In genomic region chrX:76796311-76796710, GRCh38 we compare ENCODE assay signal across 19 cellular contexts.
DNase-seq lines count a peak whose midpoint lies in the region; ATAC-seq, FAIRE-seq and TF ChIP-seq lines count a peak whose summit lies in the region.
"Had no signal": no experiment of that assay in that cellular context is flagged by ENCODE, and none has a peak within 500 bp of the region (broad histone marks: within the 10 kb centered on the region; RNA-seq: fewer than 3 reads in every experiment).

No MANE protein-coding gene starts in this region.

- no peaks in the 10 kb centered on the region for H3K4me1 Mint-ChIP-seq in GM23338
- H3K4me1 Mint-ChIP-seq: CD4-positive, CD25-positive, alpha-beta regulatory T cell had no signal

- intact Hi-C loops in mucosa of descending colon (cut with DNase I, micrococcal nuclease) = no loop called here
- intact Hi-C loops in gastrocnemius medialis (cut with DNase I; ENCODE audit: low total_unique reads) = no loop called here

- TF ChIP-seq RAD21 in A549 (conservative IDR thresholded peaks at IDR 0.05 in 1 of 2, IDR thresholded peaks at IDR 0.05 in 1 of 2) = no peak

- POLR2A ChIA-PET in A549 (lab: Yijun Ruan, JAX) = no interaction called here

- H3K9me3 Mint-ChIP-seq in GM23338 = peaks cover 42% of the 10 kb centered on the region

- FAIRE-seq in A549 (lab: Jason Lieb, UNC) = no peak
- FAIRE-seq: G401.6, GM12892, K562 had no signal

- no peak overlapping the region for H3K27ac Mint-ChIP-seq in GM23338
- H3K27ac Mint-ChIP-seq: CD4-positive, CD25-positive, alpha-beta regulatory T cell had no signal

- CTCF ChIA-PET in A549 (lab: Yijun Ruan, JAX) = no interaction called here

- H3K9me2 ChIP-seq in GM23338 (ENCODE audit: insufficient read depth) = no peaks in the 10 kb centered on the region

- H3K4me3 ChIP-seq in A549 (no peak overlapping the region), GM23338 (no peak overlapping the region), mucosa of descending colon (no peak overlapping the region), gastrocnemius medialis (no peak overlapping the region)
- H3K4me3 ChIP-seq: HAP-1, K562, SK-N-MC had no signal

- H3K36me3 ChIP-seq in GM23338 (ENCODE audit: insufficient read depth) (no peaks in the 10 kb centered on the region), mucosa of descending colon (ENCODE audit: low read depth) (no peaks in the 10 kb centered on the region), gastrocnemius medialis (no peaks in the 10 kb centered on the region)
- H3K36me3 ChIP-seq: HAP-1 had no signal

- peaks cover 1% of the 10 kb centered on the region for H3K27me3 Mint-ChIP-seq in GM23338 (ENCODE audit: insufficient read depth, low read depth, poor library complexity)
- H3K27me3 Mint-ChIP-seq: CD4-positive, CD25-positive, alpha-beta regulatory T cell had no signal

- H3K36me3 Mint-ChIP-seq in GM23338 (ENCODE audit: low read depth) = no peaks in the 10 kb centered on the region
- H3K36me3 Mint-ChIP-seq: CD4-positive, CD25-positive, alpha-beta regulatory T cell had no signal

- H3K27me3 ChIP-seq in GM23338 (ENCODE audit: insufficient read depth) = no peaks in the 10 kb centered on the region
- no peaks in the 10 kb centered on the region for H3K27me3 ChIP-seq in gastrocnemius medialis

- no peak for ATAC-seq in A549
- no peak for ATAC-seq in GM23338
- ATAC-seq in mucosa of descending colon = no peak
- ATAC-seq in gastrocnemius medialis = no peak
- ATAC-seq: K562 had no signal

- TF ChIP-seq POLR2A in A549 (IDR thresholded peaks at IDR 0.05; ENCODE audit: low read length) (no peak), gastrocnemius medialis (IDR thresholded peaks at IDR 0.05) (no peak)

- in situ Hi-C loops in gastrocnemius medialis (cut with MboI; ENCODE audit: low sequenced_read_pairs in 4 of 4) = no loop called here

- H3K4me2 ChIP-seq in A549 = no peak overlapping the region
- H3K4me2 ChIP-seq in GM23338 = no peak overlapping the region

- H3F3A ChIP-seq in GM23338 (replicated peaks; ENCODE audit: low read depth) = no peaks in the 10 kb centered on the region

- no peak overlapping the region for H3K4me3 Mint-ChIP-seq in GM23338
- H3K4me3 Mint-ChIP-seq: CD4-positive, CD25-positive, alpha-beta regulatory T cell had no signal

- H3K9me3 ChIP-seq in A549 (no peaks in the 10 kb centered on the region), mucosa of descending colon (no peaks in the 10 kb centered on the region), gastrocnemius medialis (no peaks in the 10 kb centered on the region)
- H3K9me3 ChIP-seq: HAP-1 had no signal

- H3K4me1 ChIP-seq in A549 (no peaks in the 10 kb centered on the region; the same call in 2 of the 3 replicates), GM23338 (ENCODE audit: insufficient read depth) (no peaks in the 10 kb centered on the region), mucosa of descending colon (ENCODE audit: low read depth) (no peaks in the 10 kb centered on the region), gastrocnemius medialis (no peaks in the 10 kb centered on the region)
- H3K4me1 ChIP-seq: HAP-1 had no signal

- no peak for TF ChIP-seq EP300 in A549 (IDR thresholded peaks at IDR 0.05)

- H3K79me2 ChIP-seq in GM23338 (replicated peaks; ENCODE audit: insufficient read depth) = no peaks in the 10 kb centered on the region

- DNase-seq in A549 (ENCODE audit: low read depth in 1 of 2, low spot score in 1 of 2) (peak in 1 of 2 experiments; percentile 9), GM23338 (ENCODE audit: low spot score) (peak; percentile 0), RPMI8226 (peak; percentile 43), inferior parietal cortex (ENCODE audit: extremely low spot score) (peak; percentile 3), mucosa of descending colon (no peak), gastrocnemius medialis (no peak)
- no peak for DNase-seq in activated naive CD4-positive, alpha-beta T cell (lab: John Stamatoyannopoulos, UW)
- DNase-seq: CD4-positive, CD25-positive, alpha-beta regulatory T cell; NCI-H1092; NCI-H1436; NCI-H187 treated with DMSO at 0.1 percent for 48 hours; NCI-H345; NCI-H526 treated with DMSO at 0.1 percent for 48 hours; OCI-M1 had no signal

- H2AFZ ChIP-seq in GM23338 = no peak overlapping the region

- H3K27ac ChIP-seq in A549 (no peak overlapping the region), GM23338 (ENCODE audit: low read depth) (no peak overlapping the region), gastrocnemius medialis (no peak overlapping the region)
- H3K27ac ChIP-seq: SK-N-MC had no signal

- H4K20me1 ChIP-seq in GM23338 (replicated peaks; ENCODE audit: insufficient read depth) = no peaks in the 10 kb centered on the region

- TF ChIP-seq CTCF in A549 (IDR thresholded peaks at IDR 0.05) (no peak), GM23338 (conservative IDR thresholded peaks at IDR 0.05; ENCODE audit: low read depth in 2 of 2) (no peak), mucosa of descending colon (IDR thresholded peaks at IDR 0.05) (no peak), gastrocnemius medialis (IDR thresholded peaks at IDR 0.05 in 4 of 5, conservative IDR thresholded peaks at IDR 0.05 in 1 of 5) (no peak)

- 6% methylated on average over 2 of the region's 2 CpGs for WGBS in A549 (ENCODE audit: missing lambda C conversion rate)

TF ChIP-seq in A549, 52 proteins besides CTCF, POLR2A, EP300 and RAD21:
- TF ChIP-seq BCL3 (IDR thresholded peaks at IDR 0.05) = no peak
- peak; percentile 32 for TF ChIP-seq MAFK (IDR thresholded peaks at IDR 0.05; ENCODE audit: partially characterized antibody)
- no peak for TF ChIP-seq FOXS1 (CRISPR knock-in tag; IDR thresholded peaks at IDR 0.05)

TF ChIP-seq in GM23338, 12 proteins besides CTCF, POLR2A, EP300 and RAD21:
- TF ChIP-seq ZNF331 (CRISPR knock-in tag; IDR thresholded peaks at IDR 0.05; ENCODE audit: low read depth) (no peak), JUNB (IDR thresholded peaks at IDR 0.05; ENCODE audit: unreplicated experiment) (no peak), POLR2AphosphoS5 (IDR thresholded peaks at IDR 0.05; ENCODE audit: low read depth) (no peak), STAT1 (IDR thresholded peaks at IDR 0.05; ENCODE audit: unreplicated experiment) (no peak), EZH2phosphoT487 (IDR thresholded peaks at IDR 0.05; ENCODE audit: unreplicated experiment) (no peak)

Comparison
In these comparisons a context has a peak if more than half of its experiments do, and no peak if none do; other contexts are left out.
1. DNase-seq: peak in GM23338 (single experiment), RPMI8226 (single experiment) and inferior parietal cortex (single experiment); none in mucosa of descending colon (0 of 3), gastrocnemius medialis (0 of 2) and activated naive CD4-positive, alpha-beta T cell (0 of 4).